ENCODE assay signal across 25 cellular contexts in genomic region chrX:140967036-140967435, GRCh38. TPM values are rescaled to one million over a fixed set of nuclear protein-coding genes. Genes with fewer than 3 reads are reported as not detected.
DNase-seq lines count a peak whose midpoint lies in the region; ATAC-seq, FAIRE-seq and TF ChIP-seq lines count a peak whose summit lies in the region.
"Had no signal": no experiment of that assay in that cellular context is flagged by ENCODE, and none has a peak within 500 bp of the region (broad histone marks: within the 10 kb centered on the region; RNA-seq: fewer than 3 reads in every experiment).

No MANE protein-coding gene starts in this region.

- no peaks in the 10 kb centered on the region for H3K36me3 Mint-ChIP-seq in mesothelial cell of epicardium
- H3K36me3 Mint-ChIP-seq in CD8-positive, alpha-beta memory T cell, result no peaks in the 10 kb centered on the region
- H3K36me3 Mint-ChIP-seq: CD4-positive, alpha-beta memory T cell had no signal

- DNase-seq in A549 (ENCODE audit: low read depth in 1 of 2, low spot score in 1 of 2) (no peak), left lung (no peak), mesothelial cell of epicardium (ENCODE audit: low spot score in 2 of 2, unreplicated experiment in 2 of 2) (no peak), upper lobe of right lung (no peak), NCI-H146 treated with DMSO at 0.1 percent for 48 hours (lab: John Stamatoyannopoulos, UW; ENCODE audit: unreplicated experiment) (no peak)
- no peak for DNase-seq in stimulated activated CD4-positive, alpha-beta T cell treated with anti-CD3 and anti-CD28 coated beads, Interleukin-4, amount 100 ng/mL, for 24 hours
- DNase-seq in CD8-positive, alpha-beta memory T cell, result no peak
- DNase-seq: ACHN; AML-193; BE2C; CD4-positive, alpha-beta memory T cell; DMS 273 treated with DMSO at 0.1 percent for 48 hours; DMS79; EL; GDM1; GM23248; H7; HCEC 1CT had no signal

- H3K27me3 Mint-ChIP-seq in mesothelial cell of epicardium (ENCODE audit: low read depth), result no peaks in the 10 kb centered on the region
- peaks cover 0 to 3% of the 10 kb centered on the region in 2 donors for H3K27me3 Mint-ChIP-seq in CD8-positive, alpha-beta memory T cell
- H3K27me3 Mint-ChIP-seq: CD4-positive, alpha-beta memory T cell had no signal

- intact Hi-C loops in left lung (cut with DNase I) (no loop called here), upper lobe of right lung (cut with DNase I) (no loop called here)

- peak overlapping the region; percentile 95 for H3K27ac Mint-ChIP-seq in mesothelial cell of epicardium
- H3K27ac Mint-ChIP-seq in CD8-positive, alpha-beta memory T cell, result no peak overlapping the region
- H3K27ac Mint-ChIP-seq: CD4-positive, alpha-beta memory T cell had no signal

- H3K9me3 ChIP-seq in A549 (no peaks in the 10 kb centered on the region), left lung (no peaks in the 10 kb centered on the region), upper lobe of right lung (no peaks in the 10 kb centered on the region)
- no peaks in the 10 kb centered on the region for H3K9me3 ChIP-seq in CD8-positive, alpha-beta memory T cell (ENCODE audit: low read length)
- H3K9me3 ChIP-seq: BE2C; BLaER1 treated with 17β-estradiol and CSF1 and Interleukin-3, amounts not matched to agents 10 nM and 100 nM had no signal

- H3K27me3 ChIP-seq in left lung (no peaks in the 10 kb centered on the region), upper lobe of right lung (no peaks in the 10 kb centered on the region)
- H3K27me3 ChIP-seq in CD8-positive, alpha-beta memory T cell (ENCODE audit: insufficient read depth, low read length, poor library complexity, severe bottlenecking), result no peaks in the 10 kb centered on the region
- H3K27me3 ChIP-seq: BE2C had no signal

- 41% methylated on average over 3 of the region's 3 CpGs for WGBS in A549 (ENCODE audit: missing lambda C conversion rate)

- TF ChIP-seq CTCF in A549 (IDR thresholded peaks at IDR 0.05) (no peak), left lung (IDR thresholded peaks at IDR 0.05) (no peak), mesothelial cell of epicardium (IDR thresholded peaks at IDR 0.05; ENCODE audit: unreplicated experiment) (no peak), upper lobe of right lung (IDR thresholded peaks at IDR 0.05) (no peak)

- peaks cover 27% of the 10 kb centered on the region for H3K9me3 Mint-ChIP-seq in mesothelial cell of epicardium
- H3K9me3 Mint-ChIP-seq in CD8-positive, alpha-beta memory T cell, result peaks cover 0 to 2% (median 0%) of the 10 kb centered on the region in 5 donors

- CTCF ChIA-PET in A549 (lab: Yijun Ruan, JAX), result no interaction called here
- CTCF ChIA-PET in CD8-positive, alpha-beta memory T cell (lab: Charles Lee), result no interaction called here

- no peak for TF ChIP-seq POLR2A in A549 (IDR thresholded peaks at IDR 0.05; ENCODE audit: low read length)

- no peak for ATAC-seq in A549
- peak; percentile 91 for ATAC-seq in left lung
- peak; percentile 82 for ATAC-seq in upper lobe of right lung
- ATAC-seq: GM12878 had no signal

- H3K4me2 ChIP-seq in A549, result no peak overlapping the region
- H3K4me2 ChIP-seq: BLaER1 treated with 17β-estradiol and CSF1 and Interleukin-3, amounts not matched to agents 10 nM and 100 nM had no signal

- H3K4me3 Mint-ChIP-seq in mesothelial cell of epicardium, result no peak overlapping the region
- no peak overlapping the region for H3K4me3 Mint-ChIP-seq in CD8-positive, alpha-beta memory T cell
- H3K4me3 Mint-ChIP-seq: CD4-positive, alpha-beta memory T cell had no signal

- H3K4me1 ChIP-seq in A549 (no peaks in the 10 kb centered on the region), left lung (no peaks in the 10 kb centered on the region), upper lobe of right lung (no peaks in the 10 kb centered on the region)
- H3K4me1 ChIP-seq in CD8-positive, alpha-beta memory T cell (ENCODE audit: insufficient read depth, low read length), result no peaks in the 10 kb centered on the region
- H3K4me1 ChIP-seq: BE2C; BLaER1 treated with 17β-estradiol and CSF1 and Interleukin-3, amounts not matched to agents 10 nM and 100 nM had no signal

- no peak for TF ChIP-seq RAD21 in A549 (conservative IDR thresholded peaks at IDR 0.05 in 1 of 2, IDR thresholded peaks at IDR 0.05 in 1 of 2)

- H3K36me3 ChIP-seq in left lung (no peaks in the 10 kb centered on the region), upper lobe of right lung (no peaks in the 10 kb centered on the region)
- no peaks in the 10 kb centered on the region for H3K36me3 ChIP-seq in CD8-positive, alpha-beta memory T cell (ENCODE audit: insufficient read depth, low read length)
- H3K36me3 ChIP-seq: BE2C; BLaER1 treated with 17β-estradiol and CSF1 and Interleukin-3, amounts not matched to agents 10 nM and 100 nM had no signal

- H3K4me1 Mint-ChIP-seq in mesothelial cell of epicardium, result peaks cover 27% of the 10 kb centered on the region
- no peaks in the 10 kb centered on the region for H3K4me1 Mint-ChIP-seq in CD8-positive, alpha-beta memory T cell
- H3K4me1 Mint-ChIP-seq: CD4-positive, alpha-beta memory T cell had no signal

- H3K27ac ChIP-seq in A549 (no peak overlapping the region), left lung (no peak overlapping the region), upper lobe of right lung (no peak overlapping the region)
- no peak overlapping the region for H3K27ac ChIP-seq in CD8-positive, alpha-beta memory T cell (ENCODE audit: low read depth, low read length)
- H3K27ac ChIP-seq: 22Rv1; BLaER1 treated with 17β-estradiol and CSF1 and Interleukin-3, amounts not matched to agents 10 nM and 100 nM; GM23248 had no signal

- POLR2A ChIA-PET in A549 (lab: Yijun Ruan, JAX), result no interaction called here
- POLR2A ChIA-PET in CD8-positive, alpha-beta memory T cell (lab: Charles Lee), result no interaction called here

- peak; percentile 65 for FAIRE-seq in A549 (lab: Jason Lieb, UNC)
- FAIRE-seq: A204.1, D721Med, GM12878, GM19239, H1 had no signal

- H3K4me3 ChIP-seq in A549 (no peak overlapping the region), left lung (no peak overlapping the region), upper lobe of right lung (no peak overlapping the region)
- no peak overlapping the region for H3K4me3 ChIP-seq in CD8-positive, alpha-beta memory T cell (ENCODE audit: low read length)
- H3K4me3 ChIP-seq: BLaER1 treated with 17β-estradiol and CSF1 and Interleukin-3, amounts not matched to agents 10 nM and 100 nM; GM12878; GM23248 had no signal

- no peak for TF ChIP-seq EP300 in A549 (IDR thresholded peaks at IDR 0.05)

TF ChIP-seq in A549, 52 proteins besides CTCF, POLR2A, EP300 and RAD21:
- TF ChIP-seq RFX5 (IDR thresholded peaks at IDR 0.05) (no peak), CHD2 (IDR thresholded peaks at IDR 0.05; ENCODE audit: low read length, partially characterized antibody) (no peak), HDAC2 (IDR thresholded peaks at IDR 0.05) (no peak), CHD4 (IDR thresholded peaks at IDR 0.05; ENCODE audit: borderline replicate concordance) (no peak), SREBF2 (IDR thresholded peaks at IDR 0.05) (no peak), BCL3 (IDR thresholded peaks at IDR 0.05) (no peak)

RNA-seq across cellular contexts. Expression of gene SPANXB1, which starts 35.4 kb away (rescaled TPM):
- polyA plus RNA-seq in A549 (2011; rRNA removed), result 1.8 and 2.0 TPM in 2 replicates
- polyA plus RNA-seq in A549 (2012; cell fraction: cytosol; rRNA removed), result 5.8 and 8.7 TPM in 2 replicates
- polyA plus RNA-seq in A549 (2012; cell fraction: nucleus; rRNA removed), result 3.4 and 6.1 TPM in 2 replicates
- 2.8 to 5.5 TPM (median 3.6 TPM) in 3 replicates for polyA plus RNA-seq in A549 (2017; fragmentation: RNase III; extraction: RNeasy Plus Mini Kit Qiagen cat#74134 plus additional on column Dnase treatment)
- polyA minus RNA-seq in A549 (2011; rRNA and poly(A)+ RNA removed), result 0.73 TPM in 1 of 2 replicates, not detected in the other
- total RNA-seq in left lung, result not detected
- total RNA-seq in mesothelial cell of epicardium, result 4.2 to 5.3 TPM (median 4.6 TPM) in 3 replicates
- total RNA-seq in upper lobe of right lung, result not detected
- not detected for total RNA-seq in CD8-positive, alpha-beta memory T cell
- polyA plus RNA-seq in CD8-positive, alpha-beta memory T cell, result not detected
- total RNA-seq: CD4-positive, alpha-beta memory T cell; GM12878; GM23248; H1; H7 had no signal
- polyA plus RNA-seq: CD4-positive, alpha-beta memory T cell; GM23248 had no signal

Comparison
In these comparisons a context has a peak if more than half of its experiments do, and no peak if none do; other contexts are left out.
1. ATAC-seq: peak in left lung (single experiment) and upper lobe of right lung (single experiment); none in A549 (0 of 2).